Comparison of ENCODE assay signal across 8 cellular contexts in genomic region chr1:7042322-7043231, GRCh38.
A peak's percentile ranks its signal among the peaks of the same experiment; 100 is the strongest.
DNase-seq lines count a peak whose midpoint lies in the region; ATAC-seq and TF ChIP-seq lines count a peak whose summit lies in the region.

No MANE protein-coding gene starts in this region.

- no peak overlapping the region for H3K4me3 ChIP-seq in astrocyte of the cerebellum (ENCODE audit: low read depth, low read length)

- intact Hi-C loops in activated CD4-positive, alpha-beta T cell treated with anti-CD3 and anti-CD28 coated beads for 36 hours (cut with DNase I, micrococcal nuclease): loop anchor here (1.0 to 10.0 kb wide), 5 partner anchors 28 to 605 kb away; no protein-coding TSS in a partner anchor

- H3K27me3 Mint-ChIP-seq in activated CD4-positive, alpha-beta T cell treated with anti-CD3 and anti-CD28 coated beads, Interleukin-2, amount 10 ng/mL, durations not matched to agents 7 days and 5 days: no peaks in the 10 kb centered on the region
- H3K27me3 Mint-ChIP-seq in activated CD4-positive, alpha-beta T cell treated with anti-CD3 and anti-CD28 coated beads for 36 hours: peaks cover 3% of the 10 kb centered on the region

- H3K27ac Mint-ChIP-seq in activated CD4-positive, alpha-beta T cell treated with anti-CD3 and anti-CD28 coated beads, Interleukin-2, amount 10 ng/mL, durations not matched to agents 7 days and 5 days: no peak overlapping the region
- no peak overlapping the region for H3K27ac Mint-ChIP-seq in activated CD4-positive, alpha-beta T cell treated with anti-CD3 and anti-CD28 coated beads for 36 hours

- H3K9me3 Mint-ChIP-seq in activated CD4-positive, alpha-beta T cell treated with anti-CD3 and anti-CD28 coated beads, Interleukin-2, amount 10 ng/mL, durations not matched to agents 7 days and 5 days: no peaks in the 10 kb centered on the region
- H3K9me3 Mint-ChIP-seq in activated CD4-positive, alpha-beta T cell treated with anti-CD3 and anti-CD28 coated beads for 36 hours (ENCODE audit: low read depth): no peaks in the 10 kb centered on the region

- peak; percentile 50 for TF ChIP-seq CTCF in astrocyte of the cerebellum (IDR thresholded peaks at IDR 0.05; ENCODE audit: low read depth, low read length, missing control alignments)

- POLR2A ChIA-PET in activated CD4-positive, alpha-beta T cell treated with anti-CD3 and anti-CD28 coated beads, Interleukin-2, amount 10 ng/mL, durations not matched to agents 7 days and 5 days (lab: Charles Lee): no interaction called here
- POLR2A ChIA-PET in activated CD4-positive, alpha-beta T cell treated with anti-CD3 and anti-CD28 coated beads for 36 hours (lab: Charles Lee): no interaction called here

- no peaks in the 10 kb centered on the region for H3K36me3 Mint-ChIP-seq in activated CD4-positive, alpha-beta T cell treated with anti-CD3 and anti-CD28 coated beads, Interleukin-2, amount 10 ng/mL, durations not matched to agents 7 days and 5 days (ENCODE audit: low read depth)
- no peaks in the 10 kb centered on the region for H3K36me3 Mint-ChIP-seq in activated CD4-positive, alpha-beta T cell treated with anti-CD3 and anti-CD28 coated beads for 36 hours (ENCODE audit: low read depth)

- H3K4me1 Mint-ChIP-seq in activated CD4-positive, alpha-beta T cell treated with anti-CD3 and anti-CD28 coated beads, Interleukin-2, amount 10 ng/mL, durations not matched to agents 7 days and 5 days: no peaks in the 10 kb centered on the region
- no peaks in the 10 kb centered on the region for H3K4me1 Mint-ChIP-seq in activated CD4-positive, alpha-beta T cell treated with anti-CD3 and anti-CD28 coated beads for 36 hours

- in situ Hi-C loops in astrocyte of the cerebellum (cut with HindIII; ENCODE audit: low sequenced_read_pairs): no loop called here

- peak; percentile 8 for DNase-seq in activated CD4-positive, alpha-beta T cell treated with anti-CD3 and anti-CD28 coated beads, Interleukin-2, amount 10 ng/mL, durations not matched to agents 7 days and 5 days
- no peak for DNase-seq in activated CD4-positive, alpha-beta T cell treated with anti-CD3 and anti-CD28 coated beads for 36 hours
- DNase-seq in NCI-H1417 (lab: John Stamatoyannopoulos, UW): peak; percentile 25 to 74 (median 51)
- DNase-seq in astrocyte of the cerebellum (ENCODE audit: low read depth): peak; percentile 23
- DNase-seq in left kidney (ENCODE audit: low read depth, low spot score): peak; percentile 68
- no peak for DNase-seq in activated CD4-positive, alpha-beta T cell treated with anti-CD3 and anti-CD28 coated beads, Interleukin-2, amount 50 U/mL, for 4 hours

- H3K4me3 Mint-ChIP-seq in activated CD4-positive, alpha-beta T cell treated with anti-CD3 and anti-CD28 coated beads, Interleukin-2, amount 10 ng/mL, durations not matched to agents 7 days and 5 days: no peak overlapping the region
- H3K4me3 Mint-ChIP-seq in activated CD4-positive, alpha-beta T cell treated with anti-CD3 and anti-CD28 coated beads for 36 hours: no peak overlapping the region

- ATAC-seq in activated CD4-positive, alpha-beta T cell treated with anti-CD3 and anti-CD28 coated beads for 36 hours: no peak
- no peak for ATAC-seq in GM18502 (IDR thresholded peaks at IDR 0.05; ENCODE audit: poor library complexity, unreplicated experiment)
- no peak for ATAC-seq in HG03139 (IDR thresholded peaks at IDR 0.05; ENCODE audit: unreplicated experiment)

- CTCF ChIA-PET in activated CD4-positive, alpha-beta T cell treated with anti-CD3 and anti-CD28 coated beads, Interleukin-2, amount 10 ng/mL, durations not matched to agents 7 days and 5 days (lab: Charles Lee): interaction anchor here (0.5 to 0.6 kb wide), 3 partner anchors 72 to 288 kb away, joined by 3 to 4 read pairs (median 3); no protein-coding TSS in a partner anchor
- CTCF ChIA-PET in activated CD4-positive, alpha-beta T cell treated with anti-CD3 and anti-CD28 coated beads for 36 hours (lab: Charles Lee): interaction anchor here (0.5 to 1.9 kb wide), 16 partner anchors 11 to 682 kb away, joined by 3 to 17 read pairs (median 3); no protein-coding TSS in a partner anchor

Comparison
In these comparisons a context has a peak if more than half of its experiments do, and no peak if none do; other contexts are left out.
1. DNase-seq: peak in activated CD4-positive, alpha-beta T cell treated with anti-CD3 and anti-CD28 coated beads, Interleukin-2, amount 10 ng/mL, durations not matched to agents 7 days and 5 days (single experiment), NCI-H1417 (3 of 3), astrocyte of the cerebellum (single experiment) and left kidney (single experiment); none in activated CD4-positive, alpha-beta T cell treated with anti-CD3 and anti-CD28 coated beads for 36 hours (single experiment) and activated CD4-positive, alpha-beta T cell treated with anti-CD3 and anti-CD28 coated beads, Interleukin-2, amount 50 U/mL, for 4 hours (0 of 2).